Comparison of ENCODE assay signal across 1 cellular context in the genomic region with DNA sequence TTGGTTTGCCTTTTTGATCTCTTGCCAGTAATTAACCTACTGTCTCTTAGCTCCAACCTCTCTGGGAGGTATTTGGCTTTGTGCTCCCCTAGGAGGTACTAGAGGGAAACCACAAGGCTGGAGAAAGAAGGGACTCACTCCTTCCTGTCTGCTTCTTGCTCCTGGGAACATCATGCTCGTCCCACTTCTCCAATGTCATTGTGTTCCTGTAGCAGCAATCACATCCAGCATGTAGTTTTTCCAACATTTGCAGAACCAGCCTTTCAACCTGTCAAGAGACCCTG.
TF ChIP-seq lines count a peak whose summit lies in the region.

No MANE protein-coding gene starts in this region.

TF ChIP-seq in H1, 55 proteins besides CTCF, POLR2A, EP300 and RAD21:
- TF ChIP-seq CHD7 (IDR thresholded peaks at IDR 0.05; ENCODE audit: insufficient replicate concordance, low read length): no peak
- TF ChIP-seq ASH2L (IDR thresholded peaks at IDR 0.05; ENCODE audit: low read length): no peak
